ENCODE assay signal across 1 cellular context in genomic region chr1:42822833-42823392, GRCh38.
A peak's percentile ranks its signal among the peaks of the same experiment; 100 is the strongest.
TF ChIP-seq lines count a peak whose summit lies in the region.

No MANE protein-coding gene starts in this region.

TF ChIP-seq in K562, 482 proteins besides CTCF, POLR2A, EP300 and RAD21 (continued from another document):
- peak; percentile 23; the same call in 1 of the 2 replicates for TF ChIP-seq ATF3 (IDR thresholded peaks at IDR 0.05)
- TF ChIP-seq ATF3 (CRISPR knock-in tag; conservative IDR thresholded peaks at IDR 0.05): no peak
- TF ChIP-seq MNT (conservative IDR thresholded peaks at IDR 0.05): peak; percentile 16 to 24; a peak in 2 of 4 replicates
- peak; percentile 98 for TF ChIP-seq NFE2L1 (tag; IDR thresholded peaks at IDR 0.05; ENCODE audit: borderline replicate concordance, low read depth)
- 0 out of 2 replicates have a peak, but pooled peaks have one; percentile 8 for TF ChIP-seq DEAF1 (CRISPR knock-in tag; IDR thresholded peaks at IDR 0.05)
- TF ChIP-seq CCAR2 (IDR thresholded peaks at IDR 0.05; ENCODE audit: low read depth, low read length): no peak
- 0 out of 4 replicates have a peak, but pooled peaks of 1 of the 2 experiments have one; percentile 37 for TF ChIP-seq TEAD1 (CRISPR knock-in tag; IDR thresholded peaks at IDR 0.05)
- peak; percentile 59 for TF ChIP-seq MEIS2 (IDR thresholded peaks at IDR 0.05; ENCODE audit: partially characterized antibody)
- peak; percentile 98 for TF ChIP-seq NFE2 (IDR thresholded peaks at IDR 0.05; ENCODE audit: low read depth)
- peak; percentile 99 for TF ChIP-seq MAFF (IDR thresholded peaks at IDR 0.05; ENCODE audit: low read length)
- TF ChIP-seq HDAC1 (IDR thresholded peaks at IDR 0.05): peak in 1 of 2 experiments; percentile 5; a peak in 1 of 4 replicates
- TF ChIP-seq DACH1 (IDR thresholded peaks at IDR 0.05; ENCODE audit: partially characterized antibody): no peak
